12 cellular contexts compared by ENCODE assay signal in the genomic region with DNA sequence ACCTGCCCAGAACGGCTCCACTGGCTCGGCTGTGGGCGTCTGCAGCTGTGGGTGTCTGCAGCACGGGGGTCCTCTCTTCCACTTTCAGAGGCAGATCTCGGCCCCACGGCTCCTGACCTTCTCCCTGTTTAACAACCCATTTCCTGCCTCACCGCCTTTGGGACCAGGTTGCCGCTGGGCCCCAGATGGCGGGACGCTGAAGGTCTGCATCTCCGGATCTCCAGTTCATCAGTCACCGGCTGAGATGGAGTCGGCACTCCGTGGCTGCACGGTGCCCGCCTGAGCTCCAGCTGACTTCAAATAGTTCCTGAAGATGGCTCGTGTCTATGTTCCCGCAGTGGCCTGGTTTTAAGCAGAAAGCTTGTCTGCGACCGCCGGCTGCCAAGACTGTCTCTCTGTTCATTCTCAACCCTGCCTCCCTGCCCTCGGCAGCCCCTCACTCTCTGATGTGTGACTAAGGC.
"Had no signal": no experiment of that assay in that cellular context is flagged by ENCODE, and none has a peak within 500 bp of the region (broad histone marks: within the 10 kb centered on the region; RNA-seq: fewer than 3 reads in every experiment).

No MANE protein-coding gene starts in this region.

- H3K36me3 Mint-ChIP-seq: activated naive CD4-positive, alpha-beta T cell treated with anti-CD3 and anti-CD28 coated beads, Interleukin-2, amount 50 U/mL, for 72 hours had no signal

- H3K9me3 ChIP-seq: body of pancreas, ovary, tibial nerve had no signal

- H3K9me3 Mint-ChIP-seq: activated CD4-positive, alpha-beta memory T cell treated with anti-CD3 and anti-CD28 coated beads, Interleukin-2, amount 10 ng/mL, durations not matched to agents 7 days and 5 days; activated naive CD4-positive, alpha-beta T cell treated with anti-CD3 and anti-CD28 coated beads, Interleukin-2, amount 50 U/mL, for 72 hours; T-helper 2 cell treated with Interferon-gamma antibody and Interleukin-4, amounts not matched to agents 5 μg/mL and 100 μg/mL, for 36 hours had no signal

- ATAC-seq: activated CD4-positive, alpha-beta T cell treated with anti-CD3 and anti-CD28 coated beads for 36 hours; activated naive CD4-positive, alpha-beta T cell treated with anti-CD3 and anti-CD28 coated beads, Interleukin-2, amount 50 U/mL, for 72 hours; body of pancreas; esophagus mucosa had no signal

- H3K4me1 ChIP-seq: body of pancreas, tibial nerve had no signal

- H3K27ac ChIP-seq: body of pancreas, ovary, tibial nerve had no signal

- DNase-seq: activated CD4-positive, alpha-beta memory T cell treated with anti-CD3 and anti-CD28 coated beads, Interleukin-2, amount 10 ng/mL, durations not matched to agents 7 days and 5 days; activated CD4-positive, alpha-beta T cell treated with anti-CD3 and anti-CD28 coated beads for 36 hours; amniotic stem cell; body of pancreas; hypothalamus; mammary epithelial cell; ovary; SW 1271 had no signal

- H3K27me3 ChIP-seq: body of pancreas, ovary had no signal

- H3K4me1 Mint-ChIP-seq: activated CD4-positive, alpha-beta memory T cell treated with anti-CD3 and anti-CD28 coated beads, Interleukin-2, amount 10 ng/mL, durations not matched to agents 7 days and 5 days; activated CD4-positive, alpha-beta T cell treated with anti-CD3 and anti-CD28 coated beads for 36 hours had no signal

- H3K27ac Mint-ChIP-seq: activated CD4-positive, alpha-beta memory T cell treated with anti-CD3 and anti-CD28 coated beads, Interleukin-2, amount 10 ng/mL, durations not matched to agents 7 days and 5 days; activated CD4-positive, alpha-beta T cell treated with anti-CD3 and anti-CD28 coated beads for 36 hours; activated naive CD4-positive, alpha-beta T cell treated with anti-CD3 and anti-CD28 coated beads, Interleukin-2, amount 50 U/mL, for 72 hours; T-helper 2 cell treated with Interferon-gamma antibody and Interleukin-4, amounts not matched to agents 5 μg/mL and 100 μg/mL, for 36 hours had no signal

- H3K4me3 Mint-ChIP-seq: activated CD4-positive, alpha-beta memory T cell treated with anti-CD3 and anti-CD28 coated beads, Interleukin-2, amount 10 ng/mL, durations not matched to agents 7 days and 5 days; activated CD4-positive, alpha-beta T cell treated with anti-CD3 and anti-CD28 coated beads for 36 hours; T-helper 2 cell treated with Interferon-gamma antibody and Interleukin-4, amounts not matched to agents 5 μg/mL and 100 μg/mL, for 36 hours had no signal

- H3K4me3 ChIP-seq: body of pancreas, ovary, tibial nerve had no signal

- H3K36me3 ChIP-seq: ovary, tibial nerve had no signal
